27 cellular contexts compared by ENCODE assay signal in genomic region chr6:32200711-32201475, GRCh38. TPM values are rescaled to one million over a fixed set of nuclear protein-coding genes. Genes with fewer than 3 reads are reported as not detected.
DNase-seq lines count a peak whose midpoint lies in the region; ATAC-seq, FAIRE-seq and TF ChIP-seq lines count a peak whose summit lies in the region.
"Had no signal": no experiment of that assay in that cellular context is flagged by ENCODE, and none has a peak within 500 bp of the region (broad histone marks: within the 10 kb centered on the region; RNA-seq: fewer than 3 reads in every experiment).

No MANE protein-coding gene starts in this region.

- peaks cover 5% of the 10 kb centered on the region for H3K4me1 Mint-ChIP-seq in activated CD4-positive, alpha-beta T cell treated with anti-CD3 and anti-CD28 coated beads, Interleukin-2, amount 10 ng/mL, durations not matched to agents 7 days and 5 days
- H3K4me1 Mint-ChIP-seq in stimulated activated memory B cell treated with anti-CD40 and anti-IgM and Interleukin-4, amounts not matched to agents 10 μg/mL and 1 μg/mL and 100 μg/mL, for 72 hours: peaks cover 11% of the 10 kb centered on the region

- peak overlapping the region; percentile 57 for H3K27ac Mint-ChIP-seq in activated CD4-positive, alpha-beta T cell treated with anti-CD3 and anti-CD28 coated beads, Interleukin-2, amount 10 ng/mL, durations not matched to agents 7 days and 5 days
- H3K27ac Mint-ChIP-seq in stimulated activated memory B cell treated with anti-CD40 and anti-IgM and Interleukin-4, amounts not matched to agents 10 μg/mL and 1 μg/mL and 100 μg/mL, for 72 hours: peak overlapping the region; percentile 48
- H3K27ac Mint-ChIP-seq: CD4-positive, alpha-beta T cell; GM23338; HFFc6 had no signal

- CTCF ChIA-PET in activated CD4-positive, alpha-beta T cell treated with anti-CD3 and anti-CD28 coated beads, Interleukin-2, amount 10 ng/mL, durations not matched to agents 7 days and 5 days (lab: Charles Lee): no interaction called here

- DNase-seq in activated CD4-positive, alpha-beta T cell treated with anti-CD3 and anti-CD28 coated beads, Interleukin-2, amount 10 ng/mL, durations not matched to agents 7 days and 5 days: no peak
- DNase-seq in activated CD4-positive, alpha-beta T cell treated with anti-CD3 and anti-CD28 coated beads, Interleukin-2, amount 50 U/mL, for 48 hours: no peak
- DNase-seq in SJCRH30 (no peak), kidney (peak; percentile 43), DMS 273 treated with DMSO at 0.1 percent for 48 hours (lab: John Stamatoyannopoulos, UW) (no peak)
- DNase-seq: 8988T; CD4-positive, alpha-beta T cell; COR-L47; HFFc6; Kasumi-1; NCI-H1092 treated with DMSO at 0.1 percent for 48 hours; NCI-H1436; NCI-H187; NCI-H2081 treated with DMSO at 0.1 percent for 48 hours; NCI-H2171; NCI-H345; NCI-H510A treated with DMSO at 0.1 percent for 48 hours; NCI-H774; SIG-M5 had no signal

- H3K4me1 ChIP-seq in SJCRH30 (peaks cover 31% of the 10 kb centered on the region), kidney (ENCODE audit: control insufficient read depth in 1 of 2, insufficient read depth in 1 of 2, low read depth in 1 of 2, low read length in 2 of 2) (peaks cover 10% of the 10 kb centered on the region in 2 donors)

- no peaks in the 10 kb centered on the region for H3K36me3 ChIP-seq in SJCRH30
- H3K36me3 ChIP-seq in kidney (ENCODE audit: control insufficient read depth in 1 of 2, insufficient read depth in 2 of 2, low read length in 2 of 2): no peaks in the 10 kb centered on the region
- H3K36me3 ChIP-seq: HAP-1 had no signal

- peaks cover 8% of the 10 kb centered on the region for H3K27me3 Mint-ChIP-seq in activated CD4-positive, alpha-beta T cell treated with anti-CD3 and anti-CD28 coated beads, Interleukin-2, amount 10 ng/mL, durations not matched to agents 7 days and 5 days
- H3K27me3 Mint-ChIP-seq in stimulated activated memory B cell treated with anti-CD40 and anti-IgM and Interleukin-4, amounts not matched to agents 10 μg/mL and 1 μg/mL and 100 μg/mL, for 72 hours: no peaks in the 10 kb centered on the region

- H3K4me3 ChIP-seq in SJCRH30 (no peak overlapping the region), kidney (ENCODE audit: low read length in 2 of 2) (no peak overlapping the region)
- H3K4me3 ChIP-seq: GM12878, GM23338, HAP-1 had no signal

- no peak for FAIRE-seq in kidney (lab: Jason Lieb, UNC)
- FAIRE-seq: G401.6, GM12878, RCC 7860 had no signal

- H3K4me3 Mint-ChIP-seq in activated CD4-positive, alpha-beta T cell treated with anti-CD3 and anti-CD28 coated beads, Interleukin-2, amount 10 ng/mL, durations not matched to agents 7 days and 5 days: no peak overlapping the region
- H3K4me3 Mint-ChIP-seq in stimulated activated memory B cell treated with anti-CD40 and anti-IgM and Interleukin-4, amounts not matched to agents 10 μg/mL and 1 μg/mL and 100 μg/mL, for 72 hours: no peak overlapping the region
- H3K4me3 Mint-ChIP-seq: CD4-positive, alpha-beta T cell; GM23338; HFFc6 had no signal

- no peaks in the 10 kb centered on the region for H3K27me3 ChIP-seq in SJCRH30

- H3K9ac ChIP-seq in kidney (ENCODE audit: low read length in 2 of 2): no peak overlapping the region

- TF ChIP-seq CTCF in kidney (IDR thresholded peaks at IDR 0.05; ENCODE audit: borderline replicate concordance, extremely low read depth, insufficient read depth): no peak

- no peak for ATAC-seq in stimulated activated memory B cell treated with anti-CD40 and anti-IgM and Interleukin-4, amounts not matched to agents 10 μg/mL and 1 μg/mL and 100 μg/mL, for 72 hours
- no peak for ATAC-seq in HG02852 (IDR thresholded peaks at IDR 0.05; ENCODE audit: unreplicated experiment)
- ATAC-seq: GM12878, GM23338, SK-N-SH treated with all-trans-retinoic acid at 6 μM for 48 hours had no signal

- POLR2A ChIA-PET in activated CD4-positive, alpha-beta T cell treated with anti-CD3 and anti-CD28 coated beads, Interleukin-2, amount 10 ng/mL, durations not matched to agents 7 days and 5 days (lab: Charles Lee): interaction anchor here (0.7 kb wide), 1 partner anchor 504 kb away, joined by 3 read pairs; no protein-coding TSS in a partner anchor

- no peaks in the 10 kb centered on the region for H3K9me3 ChIP-seq in SJCRH30 (replicated peaks)
- H3K9me3 ChIP-seq in kidney (ENCODE audit: control insufficient read depth in 1 of 2, low read length in 2 of 2): no peaks in the 10 kb centered on the region
- H3K9me3 ChIP-seq: HAP-1 had no signal

- H3K27ac ChIP-seq in SJCRH30: peak overlapping the region; percentile 22; the same call in 1 of the 2 replicates
- H3K27ac ChIP-seq in kidney (ENCODE audit: low read depth in 2 of 2, low read length in 2 of 2): no peak overlapping the region

- H3K36me3 Mint-ChIP-seq in activated CD4-positive, alpha-beta T cell treated with anti-CD3 and anti-CD28 coated beads, Interleukin-2, amount 10 ng/mL, durations not matched to agents 7 days and 5 days (ENCODE audit: low read depth): no peaks in the 10 kb centered on the region
- H3K36me3 Mint-ChIP-seq in stimulated activated memory B cell treated with anti-CD40 and anti-IgM and Interleukin-4, amounts not matched to agents 10 μg/mL and 1 μg/mL and 100 μg/mL, for 72 hours: no peaks in the 10 kb centered on the region

- H3K9me3 Mint-ChIP-seq in activated CD4-positive, alpha-beta T cell treated with anti-CD3 and anti-CD28 coated beads, Interleukin-2, amount 10 ng/mL, durations not matched to agents 7 days and 5 days: no peaks in the 10 kb centered on the region
- H3K9me3 Mint-ChIP-seq in stimulated activated memory B cell treated with anti-CD40 and anti-IgM and Interleukin-4, amounts not matched to agents 10 μg/mL and 1 μg/mL and 100 μg/mL, for 72 hours: no peaks in the 10 kb centered on the region
- H3K9me3 Mint-ChIP-seq: CD4-positive, alpha-beta T cell; GM23338; HFFc6 had no signal

- intact Hi-C loops in kidney (cut with DNase I): no loop called here

RNA-seq across cellular contexts. Expression of gene GPSM3, which starts 8.4 kb away (rescaled TPM):
- 100 to 1,000 TPM; 274 to 282 TPM for total RNA-seq in activated CD4-positive, alpha-beta T cell treated with anti-CD3 and anti-CD28 coated beads, Interleukin-2, amount 10 ng/mL, durations not matched to agents 7 days and 5 days
- total RNA-seq in SJCRH30 (2014; rRNA removed; shearing (Covaris generic)): 2.8 and 3.6 TPM in 2 replicates
- total RNA-seq in kidney: 28.1 TPM
- polyA plus RNA-seq in kidney (ENCODE audit: insufficient read depth, low read depth, low replicate concordance): 6.2 TPM

RNA-seq across cellular contexts. Expression of gene PBX2, which starts 10.9 kb away (rescaled TPM):
- total RNA-seq in activated CD4-positive, alpha-beta T cell treated with anti-CD3 and anti-CD28 coated beads, Interleukin-2, amount 10 ng/mL, durations not matched to agents 7 days and 5 days: 10 to 100 TPM; 98.2 to 98.4 TPM
- total RNA-seq in SJCRH30 (2014; rRNA removed; shearing (Covaris generic)): 39.4 and 41.7 TPM in 2 replicates
- total RNA-seq in kidney: 87.3 TPM
- 34.6 TPM for polyA plus RNA-seq in kidney (ENCODE audit: insufficient read depth, low read depth, low replicate concordance)

RNA-seq across cellular contexts. Expression of gene AGER, which starts 16.8 kb away (rescaled TPM):
- 10 to 100 TPM; 45.4 to 47.1 TPM for total RNA-seq in activated CD4-positive, alpha-beta T cell treated with anti-CD3 and anti-CD28 coated beads, Interleukin-2, amount 10 ng/mL, durations not matched to agents 7 days and 5 days
- 0.71 and 1.4 TPM in 2 replicates for total RNA-seq in SJCRH30 (2014; rRNA removed; shearing (Covaris generic))
- 13.0 TPM for total RNA-seq in kidney
- 7.1 TPM for polyA plus RNA-seq in kidney (ENCODE audit: insufficient read depth, low read depth, low replicate concordance)

RNA-seq across cellular contexts. Expression of gene RNF5, which starts 22.7 kb away (rescaled TPM):
- 10 to 100 TPM; 39.8 to 49.7 TPM for total RNA-seq in activated CD4-positive, alpha-beta T cell treated with anti-CD3 and anti-CD28 coated beads, Interleukin-2, amount 10 ng/mL, durations not matched to agents 7 days and 5 days
- total RNA-seq in SJCRH30 (2014; rRNA removed; shearing (Covaris generic)): 60.0 and 63.7 TPM in 2 replicates
- total RNA-seq in kidney: 74.1 TPM
- polyA plus RNA-seq in kidney (ENCODE audit: insufficient read depth, low read depth, low replicate concordance): 208 TPM

RNA-seq across cellular contexts. Expression of gene NOTCH4, which starts 23.0 kb away (rescaled TPM):
- under 1 TPM; 0.20 to 0.27 TPM for total RNA-seq in activated CD4-positive, alpha-beta T cell treated with anti-CD3 and anti-CD28 coated beads, Interleukin-2, amount 10 ng/mL, durations not matched to agents 7 days and 5 days
- 4.1 and 4.9 TPM in 2 replicates for total RNA-seq in SJCRH30 (2014; rRNA removed; shearing (Covaris generic))
- 30.5 TPM for total RNA-seq in kidney
- polyA plus RNA-seq in kidney (ENCODE audit: insufficient read depth, low read depth, low replicate concordance): 22.5 TPM
